Comparison of ENCODE assay signal across 24 cellular contexts in the genomic region with DNA sequence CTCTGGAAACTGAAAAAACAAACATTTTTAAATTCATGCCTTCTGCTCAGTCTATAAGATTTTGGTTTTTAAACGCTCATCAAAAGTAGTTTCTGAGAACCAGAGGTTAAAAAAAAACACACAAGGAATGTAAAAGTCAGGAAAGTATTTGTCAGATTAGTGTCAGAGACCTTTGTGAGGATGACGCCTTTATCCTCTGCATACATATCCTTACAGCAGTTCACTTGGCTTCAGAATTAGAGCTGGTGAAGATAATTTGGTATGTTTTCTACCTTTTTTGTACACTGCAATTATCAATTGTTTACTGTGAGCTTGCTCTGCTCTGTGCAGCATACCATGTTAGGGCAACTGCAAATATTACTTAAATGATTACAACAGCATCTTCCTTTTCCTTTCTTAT. TPM values are rescaled to one million over a fixed set of nuclear protein-coding genes. Genes with fewer than 3 reads are reported as not detected.
"Had no signal": no experiment of that assay in that cellular context is flagged by ENCODE, and none has a peak within 500 bp of the region (broad histone marks: within the 10 kb centered on the region; RNA-seq: fewer than 3 reads in every experiment).

No MANE protein-coding gene starts in this region.

- H3K27ac Mint-ChIP-seq: activated CD4-positive, alpha-beta memory T cell treated with anti-CD3 and anti-CD28 coated beads, Interleukin-2, amount 10 ng/mL, durations not matched to agents 7 days and 5 days; activated CD4-positive, alpha-beta T cell treated with anti-CD3 and anti-CD28 coated beads for 36 hours; activated naive CD4-positive, alpha-beta T cell treated with anti-CD3 and anti-CD28 coated beads for 36 hours; activated naive CD8-positive, alpha-beta T cell; activated T-helper 17 cell treated with anti-CD3 and anti-CD28 coated beads, Interleukin-2, amount 50 U/mL, for 72 hours; IgD-negative memory B cell; T-helper 17 cell had no signal

- ATAC-seq: activated CD4-positive, alpha-beta T cell treated with anti-CD3 and anti-CD28 coated beads for 36 hours; activated T-helper 17 cell treated with anti-CD3 and anti-CD28 coated beads, Interleukin-2, amount 50 U/mL, for 72 hours; PC-3; T-helper 17 cell had no signal

- H3K4me3 ChIP-seq: SK-N-MC had no signal

- H3K36me3 Mint-ChIP-seq: activated naive CD8-positive, alpha-beta T cell; IgD-negative memory B cell had no signal

- H3K27me3 Mint-ChIP-seq: brain had no signal

- DNase-seq: activated CD4-positive, alpha-beta memory T cell treated with anti-CD3 and anti-CD28 coated beads, Interleukin-2, amount 10 ng/mL, durations not matched to agents 7 days and 5 days; activated CD4-positive, alpha-beta T cell treated with anti-CD3 and anti-CD28 coated beads for 36 hours; activated CD4-positive, alpha-beta T cell treated with anti-CD3 and anti-CD28 coated beads, Interleukin-2, amount 50 U/mL, for 1 hour; activated gamma-delta T cell; activated naive CD4-positive, alpha-beta T cell treated with anti-CD3 and anti-CD28 coated beads for 36 hours; activated T-cell treated with anti-CD3 and anti-CD28 coated beads for 4 hours; activated T-cell treated with anti-CD3 and anti-CD28 coated beads, Interleukin-2, amount 50 U/mL, for 48 hours; amygdala; KG1; NCI-H1048; NCI-H146; NCI-H187 treated with DMSO at 0.1 percent for 48 hours; NCI-H2081 treated with DMSO at 0.1 percent for 48 hours; NCI-H446; NCI-H524; PC-3; T-helper 17 cell; T-helper 9 cell had no signal

- H3K4me1 Mint-ChIP-seq: activated CD4-positive, alpha-beta memory T cell treated with anti-CD3 and anti-CD28 coated beads, Interleukin-2, amount 10 ng/mL, durations not matched to agents 7 days and 5 days; activated CD4-positive, alpha-beta T cell treated with anti-CD3 and anti-CD28 coated beads for 36 hours; activated T-helper 17 cell treated with anti-CD3 and anti-CD28 coated beads, Interleukin-2, amount 50 U/mL, for 72 hours; IgD-negative memory B cell; T-helper 17 cell had no signal

- H3K9me3 Mint-ChIP-seq: activated CD4-positive, alpha-beta memory T cell treated with anti-CD3 and anti-CD28 coated beads, Interleukin-2, amount 10 ng/mL, durations not matched to agents 7 days and 5 days; activated naive CD4-positive, alpha-beta T cell treated with anti-CD3 and anti-CD28 coated beads for 36 hours; activated T-helper 17 cell treated with anti-CD3 and anti-CD28 coated beads, Interleukin-2, amount 50 U/mL, for 72 hours; IgD-negative memory B cell had no signal

- H3K4me3 Mint-ChIP-seq: activated CD4-positive, alpha-beta memory T cell treated with anti-CD3 and anti-CD28 coated beads, Interleukin-2, amount 10 ng/mL, durations not matched to agents 7 days and 5 days; activated CD4-positive, alpha-beta T cell treated with anti-CD3 and anti-CD28 coated beads for 36 hours; activated naive CD4-positive, alpha-beta T cell treated with anti-CD3 and anti-CD28 coated beads for 36 hours; activated naive CD8-positive, alpha-beta T cell; activated T-helper 17 cell treated with anti-CD3 and anti-CD28 coated beads, Interleukin-2, amount 50 U/mL, for 72 hours; IgD-negative memory B cell; T-helper 17 cell had no signal

RNA-seq across cellular contexts. Expression of a gene that starts 8.3 kb away (rescaled TPM):
- total RNA-seq: activated CD4-positive, alpha-beta memory T cell treated with anti-CD3 and anti-CD28 coated beads, Interleukin-2, amount 10 ng/mL, durations not matched to agents 7 days and 5 days; activated CD4-positive, alpha-beta T cell treated with anti-CD3 and anti-CD28 coated beads for 36 hours; activated CD8-positive, alpha-beta memory T cell treated with anti-CD3 and anti-CD28 coated beads for 36 hours; activated naive CD4-positive, alpha-beta T cell treated with anti-CD3 and anti-CD28 coated beads for 36 hours; activated T-helper 17 cell treated with anti-CD3 and anti-CD28 coated beads, Interleukin-2, amount 50 U/mL, for 72 hours; T-helper 17 cell had no signal
